ENCODE assay signal across 8 cellular contexts in the genomic region with DNA sequence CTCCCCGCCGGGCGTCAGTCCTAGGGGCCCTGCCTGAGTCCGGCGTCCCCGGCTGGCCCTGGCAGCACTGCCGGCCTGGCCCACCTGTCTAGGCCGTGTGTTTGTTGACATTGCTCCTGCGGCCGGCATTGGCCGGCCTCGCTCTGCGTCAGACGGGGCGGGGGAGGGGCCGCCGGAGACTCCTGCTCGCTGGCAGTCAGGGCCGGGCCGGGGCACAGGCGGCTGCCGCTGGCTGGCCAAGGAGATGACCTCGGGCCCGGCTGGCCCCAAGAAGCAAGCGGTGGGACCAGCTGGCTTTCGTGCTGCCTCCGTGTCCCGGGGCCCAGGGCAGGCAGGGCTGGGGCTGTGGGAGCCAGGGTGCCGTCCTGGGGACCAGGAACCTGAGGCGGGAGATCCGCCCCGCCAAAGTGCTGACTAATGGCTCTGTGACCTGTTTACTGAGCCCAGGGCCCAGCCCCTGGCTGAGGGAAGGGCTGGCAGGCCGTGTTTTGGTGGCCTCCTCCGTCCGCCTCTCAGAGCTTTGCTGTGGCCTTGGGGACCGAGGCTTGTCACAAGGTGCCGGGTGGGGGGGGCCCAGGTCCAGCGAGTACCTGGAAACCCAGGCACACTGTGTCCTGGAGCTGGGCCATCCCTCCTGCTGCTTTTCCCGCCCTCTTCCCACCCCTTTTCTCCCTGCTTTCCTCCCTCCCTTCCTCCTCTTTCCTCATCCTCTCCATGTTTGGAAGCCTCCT. TPM values are rescaled to one million over a fixed set of nuclear protein-coding genes. Genes with fewer than 3 reads are reported as not detected.
DNase-seq lines count a peak whose midpoint lies in the region; ATAC-seq and TF ChIP-seq lines count a peak whose summit lies in the region.

No MANE protein-coding gene starts in this region.

- H3K27ac Mint-ChIP-seq in natural killer cell, result peak overlapping the region; percentile 77 to 92
- peak overlapping the region; percentile 87 for H3K27ac Mint-ChIP-seq in stimulated activated memory B cell treated with anti-CD40 and anti-IgM and Interleukin-4, amounts not matched to agents 10 μg/mL and 1 μg/mL and 100 μg/mL, for 72 hours

- intact Hi-C loops in natural killer cell (cut with micrococcal nuclease), result loop anchor here (1.0 kb wide), 2 partner anchors 33 to 53 kb away; a partner anchor contains a TSS

- ATAC-seq in GM19397 (IDR thresholded peaks at IDR 0.05; ENCODE audit: unreplicated experiment) (peak; percentile 65), HG03571 (IDR thresholded peaks at IDR 0.05; ENCODE audit: unreplicated experiment) (peak; percentile 47), natural killer cell (peak; percentile 71 to 85 (median 73))
- peak; percentile 82 for ATAC-seq in stimulated activated memory B cell treated with anti-CD40 and anti-IgM and Interleukin-4, amounts not matched to agents 10 μg/mL and 1 μg/mL and 100 μg/mL, for 72 hours

- H3K9me3 Mint-ChIP-seq in natural killer cell, result no peaks in the 10 kb centered on the region
- H3K9me3 Mint-ChIP-seq in stimulated activated memory B cell treated with anti-CD40 and anti-IgM and Interleukin-4, amounts not matched to agents 10 μg/mL and 1 μg/mL and 100 μg/mL, for 72 hours, result no peaks in the 10 kb centered on the region

- H3K36me3 Mint-ChIP-seq in natural killer cell, result no peaks in the 10 kb centered on the region
- peaks cover 13% of the 10 kb centered on the region for H3K36me3 Mint-ChIP-seq in stimulated activated memory B cell treated with anti-CD40 and anti-IgM and Interleukin-4, amounts not matched to agents 10 μg/mL and 1 μg/mL and 100 μg/mL, for 72 hours

- peaks cover 0 to 31% of the 10 kb centered on the region in 2 donors for H3K4me1 Mint-ChIP-seq in natural killer cell
- H3K4me1 Mint-ChIP-seq in stimulated activated memory B cell treated with anti-CD40 and anti-IgM and Interleukin-4, amounts not matched to agents 10 μg/mL and 1 μg/mL and 100 μg/mL, for 72 hours, result peaks cover 28% of the 10 kb centered on the region

- DNase-seq in activated T-helper 9 cell treated with anti-CD3 and anti-CD28 coated beads, Interleukin-2, amount 50 U/mL, for 16 hours (ENCODE audit: low read depth), result peak; percentile 58
- DNase-seq in fibroblast of pulmonary artery (ENCODE audit: low read depth) (peak; percentile 93), natural killer cell (peak; percentile 78)

- H3K27me3 Mint-ChIP-seq in natural killer cell (ENCODE audit: low read depth in 2 of 2), result no peaks in the 10 kb centered on the region
- no peaks in the 10 kb centered on the region for H3K27me3 Mint-ChIP-seq in stimulated activated memory B cell treated with anti-CD40 and anti-IgM and Interleukin-4, amounts not matched to agents 10 μg/mL and 1 μg/mL and 100 μg/mL, for 72 hours

- peak overlapping the region; percentile 67 for H3K4me3 ChIP-seq in fibroblast of pulmonary artery (replicated peaks; ENCODE audit: low read depth, low read length)

- peak overlapping the region; percentile 93 for H3K27ac ChIP-seq in C4-2B

- no peak for TF ChIP-seq CTCF in C4-2B (conservative IDR thresholded peaks at IDR 0.05)
- no peak for TF ChIP-seq CTCF in fibroblast of pulmonary artery (IDR thresholded peaks at IDR 0.05; ENCODE audit: low read length, missing control alignments)
- no peak for TF ChIP-seq CTCF in natural killer cell (IDR thresholded peaks at IDR 0.05)

- H3K4me3 Mint-ChIP-seq in natural killer cell, result peak overlapping the region; percentile 88
- peak overlapping the region; percentile 88 for H3K4me3 Mint-ChIP-seq in stimulated activated memory B cell treated with anti-CD40 and anti-IgM and Interleukin-4, amounts not matched to agents 10 μg/mL and 1 μg/mL and 100 μg/mL, for 72 hours

TF ChIP-seq in PFSK-1, 5 proteins besides CTCF, POLR2A, EP300 and RAD21:
- TF ChIP-seq TAF1 (IDR thresholded peaks at IDR 0.05; ENCODE audit: borderline replicate concordance, insufficient read depth, low read length) (0 out of 2 replicates have a peak, but pooled peaks have one; percentile 28), POLR2AphosphoS5 (IDR thresholded peaks at IDR 0.05; ENCODE audit: low read depth, low read length) (peak; percentile 73), FOXP2 (optimal IDR thresholded peaks at IDR 0.05; ENCODE audit: borderline replicate concordance, extremely low read depth, extremely low read length, insufficient read depth) (peak; percentile 70), SIN3A (IDR thresholded peaks at IDR 0.05; ENCODE audit: borderline replicate concordance, insufficient read depth, low read length) (peak; percentile 99)
- TF ChIP-seq, protein P1, sequence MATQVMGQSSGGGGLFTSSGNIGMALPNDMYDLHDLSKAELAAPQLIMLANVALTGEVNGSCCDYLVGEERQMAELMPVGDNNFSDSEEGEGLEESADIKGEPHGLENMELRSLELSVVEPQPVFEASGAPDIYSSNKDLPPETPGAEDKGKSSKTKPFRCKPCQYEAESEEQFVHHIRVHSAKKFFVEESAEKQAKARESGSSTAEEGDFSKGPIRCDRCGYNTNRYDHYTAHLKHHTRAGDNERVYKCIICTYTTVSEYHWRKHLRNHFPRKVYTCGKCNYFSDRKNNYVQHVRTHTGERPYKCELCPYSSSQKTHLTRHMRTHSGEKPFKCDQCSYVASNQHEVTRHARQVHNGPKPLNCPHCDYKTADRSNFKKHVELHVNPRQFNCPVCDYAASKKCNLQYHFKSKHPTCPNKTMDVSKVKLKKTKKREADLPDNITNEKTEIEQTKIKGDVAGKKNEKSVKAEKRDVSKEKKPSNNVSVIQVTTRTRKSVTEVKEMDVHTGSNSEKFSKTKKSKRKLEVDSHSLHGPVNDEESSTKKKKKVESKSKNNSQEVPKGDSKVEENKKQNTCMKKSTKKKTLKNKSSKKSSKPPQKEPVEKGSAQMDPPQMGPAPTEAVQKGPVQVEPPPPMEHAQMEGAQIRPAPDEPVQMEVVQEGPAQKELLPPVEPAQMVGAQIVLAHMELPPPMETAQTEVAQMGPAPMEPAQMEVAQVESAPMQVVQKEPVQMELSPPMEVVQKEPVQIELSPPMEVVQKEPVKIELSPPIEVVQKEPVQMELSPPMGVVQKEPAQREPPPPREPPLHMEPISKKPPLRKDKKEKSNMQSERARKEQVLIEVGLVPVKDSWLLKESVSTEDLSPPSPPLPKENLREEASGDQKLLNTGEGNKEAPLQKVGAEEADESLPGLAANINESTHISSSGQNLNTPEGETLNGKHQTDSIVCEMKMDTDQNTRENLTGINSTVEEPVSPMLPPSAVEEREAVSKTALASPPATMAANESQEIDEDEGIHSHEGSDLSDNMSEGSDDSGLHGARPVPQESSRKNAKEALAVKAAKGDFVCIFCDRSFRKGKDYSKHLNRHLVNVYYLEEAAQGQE (IDR thresholded peaks at IDR 0.05; ENCODE audit: insufficient read depth in 1 of 2, low read depth in 2 of 2, low read length in 2 of 2), result no peak

RNA-seq across cellular contexts. Expression of a gene that starts 1.8 kb away (rescaled TPM):
- polyA plus RNA-seq in PFSK-1 (2012; ENCODE audit: insufficient read length, low read depth), result 77.7 TPM
- total RNA-seq in natural killer cell, result 100 to 1,000 TPM in 2 of 3 donors, 10 to 100 TPM in 1; 99.1 to 142 (median 123) TPM

RNA-seq across cellular contexts. Expression of a gene that starts 32.8 kb away (rescaled TPM):
- polyA plus RNA-seq in PFSK-1 (2012; ENCODE audit: insufficient read length, low read depth), result 165 TPM
- 10 to 100 TPM; 16.9 to 21.9 (median 20.6) TPM for total RNA-seq in natural killer cell

RNA-seq across cellular contexts. Expression of a gene that starts 53.5 kb away (rescaled TPM):
- 37.5 TPM for polyA plus RNA-seq in PFSK-1 (2012; ENCODE audit: insufficient read length, low read depth)
- 10 to 100 TPM; 62.8 to 81.1 (median 80.1) TPM for total RNA-seq in natural killer cell

Comparison
In these comparisons a context has a peak if more than half of its experiments do, and no peak if none do; other contexts are left out.
1. Peak in every context shown above with its lines: DNase-seq, ATAC-seq, H3K4me3 ChIP-seq and H3K27ac ChIP-seq.